In the genomic region with DNA sequence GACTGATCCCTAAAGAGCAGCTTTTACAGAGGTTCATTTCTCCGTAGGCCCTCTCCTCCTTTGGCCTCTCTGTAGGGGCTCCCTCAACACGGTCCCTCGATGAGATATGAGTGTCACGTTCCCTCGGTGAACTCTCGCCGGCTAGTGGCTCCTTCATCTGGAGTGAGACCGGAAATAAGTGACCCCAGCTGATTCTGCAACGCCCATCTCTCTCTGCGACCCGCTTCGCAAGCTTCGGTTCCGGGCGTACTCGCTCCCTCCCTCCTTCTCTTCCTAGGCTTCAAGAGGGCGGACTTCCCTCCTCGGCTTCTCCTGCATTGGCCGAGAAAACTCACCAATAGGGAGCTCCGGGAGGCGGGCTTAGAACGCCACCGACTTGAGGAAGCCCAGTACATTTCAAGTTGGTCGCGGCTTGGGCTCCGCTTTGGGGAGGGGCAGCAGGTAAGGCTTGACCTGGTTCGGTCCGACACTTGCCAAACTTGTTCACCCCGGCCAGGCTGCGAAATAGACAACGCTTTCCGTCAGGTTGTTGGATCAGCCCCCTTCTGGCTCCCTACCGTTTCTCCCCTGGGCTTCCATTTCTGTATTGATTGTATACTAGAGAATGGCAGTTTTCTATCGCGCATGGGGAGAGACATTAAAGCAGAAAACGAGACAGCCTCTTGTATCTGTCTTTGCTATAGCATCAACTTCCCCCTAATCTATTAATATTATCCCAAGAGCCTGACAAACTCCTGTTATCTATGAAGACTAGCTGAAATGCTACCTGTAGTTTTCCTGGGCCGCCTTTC, we compare ENCODE assay signal across 8 cellular contexts. TPM values are rescaled to one million over a fixed set of nuclear protein-coding genes. Genes with fewer than 3 reads are reported as not detected.
DNase-seq lines count a peak whose midpoint lies in the region; ATAC-seq and TF ChIP-seq lines count a peak whose summit lies in the region.

Gene ANKRD34A (minus strand): TSS at position 248 of the 791 bp plus-strand sequence. CDS start 2,816 bp downstream, outside the sequence.
Gene POLR3GL (plus strand): TSS at position 363 of the 791 bp plus-strand sequence. CDS start 10,176 bp downstream, outside the sequence.

- peaks cover 2% of the 10 kb centered on the region for H3K9me3 Mint-ChIP-seq in activated B cell treated with CpG ODN at 0.5 μM for 24 hours

- peak within 1 kb of the TSS; percentile 96 for H3K27ac Mint-ChIP-seq in activated B cell treated with CpG ODN at 0.5 μM for 24 hours

- TF ChIP-seq CTCF in AG09309 (IDR thresholded peaks at IDR 0.05; ENCODE audit: control insufficient read depth, insufficient read depth, low read depth, low read length, missing control alignments) = no peak
- no peak for TF ChIP-seq CTCF in activated B cell treated with CpG ODN at 0.5 μM for 24 hours (IDR thresholded peaks at IDR 0.05)

- peak within 1 kb of the TSS; percentile 46 for H3K4me3 ChIP-seq in AG09309 (ENCODE audit: control insufficient read depth, low read depth, low read length)

- peak within 1 kb of the TSS; percentile 97 for H3K4me3 Mint-ChIP-seq in activated B cell treated with CpG ODN at 0.5 μM for 24 hours

- DNase-seq in AG09309 (ENCODE audit: low read depth) (peak; percentile 61), NCI-H226 (peak; percentile 96), activated B cell treated with CpG ODN at 0.5 μM for 24 hours (peak; percentile 78), islet precursor cell (peak; percentile 98)
- peak; percentile 90 for DNase-seq in central memory CD4-positive, alpha-beta T cell
- DNase-seq in stimulated activated CD4-positive, alpha-beta T cell treated with anti-CD3 and anti-CD28 coated beads, Interleukin-12 subunit alpha, Interleukin-12 subunit beta, amount 100 ng/mL, for 4 hours = peak; percentile 87

- peaks cover 49% of the 10 kb centered on the region for H3K4me1 Mint-ChIP-seq in activated B cell treated with CpG ODN at 0.5 μM for 24 hours

- peak; percentile 90 for ATAC-seq in GM18909 (IDR thresholded peaks at IDR 0.05; ENCODE audit: poor library complexity, unreplicated experiment)
- peak; percentile 92 for ATAC-seq in HG03159 (IDR thresholded peaks at IDR 0.05; ENCODE audit: unreplicated experiment)
- peak; percentile 88 for ATAC-seq in activated B cell treated with CpG ODN at 0.5 μM for 24 hours (ENCODE audit: low read depth)

- H3K36me3 Mint-ChIP-seq in activated B cell treated with CpG ODN at 0.5 μM for 24 hours (ENCODE audit: low read depth) = peaks cover 16% of the 10 kb centered on the region

- H3K27me3 Mint-ChIP-seq in activated B cell treated with CpG ODN at 0.5 μM for 24 hours = no peaks in the 10 kb centered on the region

- intact Hi-C loops in activated B cell treated with CpG ODN at 0.5 μM for 24 hours (cut with micrococcal nuclease) = loop anchor here (2.0 to 5.0 kb wide), 3 partner anchors 14 to 38 kb away; partner anchors contain the start of genes RBM8A and TXNIP

- CTCF ChIA-PET in activated B cell treated with CpG ODN at 0.5 μM for 24 hours (lab: Charles Lee) = interaction anchor here (1.0 to 2.5 kb wide), 13 partner anchors 12 to 119 kb away, joined by 3 to 26 read pairs (median 5); partner anchors contain the start of genes ITGA10, NUDT17, PEX11B and RBM8A

- POLR2A ChIA-PET in activated B cell treated with CpG ODN at 0.5 μM for 24 hours (lab: Charles Lee) = interaction anchor here (0.7 to 5.1 kb wide), 29 partner anchors 8 to 141 kb away, joined by 3 to 128 read pairs (median 6); partner anchors contain the start of genes ANKRD35, NUDT17, PEX11B and PIAS3

RNA-seq across cellular contexts. Expression of gene ANKRD34A, which starts in this region (rescaled TPM):
- total RNA-seq in activated B cell treated with CpG ODN at 0.5 μM for 24 hours = 1.4 and 2.4 TPM in 2 replicates

RNA-seq across cellular contexts. Expression of gene POLR3GL, which starts in this region (rescaled TPM):
- total RNA-seq in activated B cell treated with CpG ODN at 0.5 μM for 24 hours = 22.7 and 23.7 TPM in 2 replicates

Comparison
In these comparisons a context has a peak if more than half of its experiments do, and no peak if none do; other contexts are left out.
1. Peak in every context shown above with its lines: DNase-seq, ATAC-seq and H3K4me3 ChIP-seq.